9 cellular contexts compared by ENCODE assay signal in the genomic region with DNA sequence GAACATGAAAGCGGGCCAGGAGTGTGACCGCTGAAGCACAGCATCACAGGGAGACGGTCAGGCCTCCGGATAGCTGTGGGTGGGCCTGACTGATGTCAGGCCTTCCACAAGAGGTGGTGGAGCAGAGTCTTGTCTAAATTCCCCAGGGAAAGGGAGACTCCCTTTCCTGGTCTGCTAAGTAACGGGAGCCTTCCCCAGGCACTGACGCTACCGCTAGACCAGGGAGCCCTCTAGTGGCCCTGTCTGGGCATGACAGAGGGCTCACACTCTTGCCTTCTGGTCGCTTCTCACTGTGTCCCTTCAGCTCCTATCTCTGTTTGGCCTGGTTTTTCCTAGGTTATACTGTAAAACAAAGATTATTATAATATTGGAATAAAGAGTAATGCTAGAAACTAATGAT. TPM values are rescaled to one million over a fixed set of nuclear protein-coding genes. Genes with fewer than 3 reads are reported as not detected.
DNase-seq lines count a peak whose midpoint lies in the region; ATAC-seq, FAIRE-seq and TF ChIP-seq lines count a peak whose summit lies in the region.
"Had no signal": no experiment of that assay in that cellular context is flagged by ENCODE, and none has a peak within 500 bp of the region (broad histone marks: within the 10 kb centered on the region; RNA-seq: fewer than 3 reads in every experiment).

No MANE protein-coding gene starts in this region.

- peaks cover 63% of the 10 kb centered on the region for H3K9me3 Mint-ChIP-seq in Caco-2 (ENCODE audit: unreplicated experiment)

- no peak overlapping the region for H3K23ac ChIP-seq in trophoblast cell (ENCODE audit: low read length)

- no peak overlapping the region for H4K12ac ChIP-seq in trophoblast cell (ENCODE audit: low read depth, low read length)

- no peak overlapping the region for H3K9ac ChIP-seq in trophoblast cell (ENCODE audit: low read length)

- CTCF ChIA-PET in Caco-2 (lab: Charles Lee), result interaction anchor here (0.7 kb wide), 1 partner anchor 1271 kb away, joined by 3 read pairs; no protein-coding TSS in a partner anchor

- no peak overlapping the region for H2AK5ac ChIP-seq in trophoblast cell (ENCODE audit: low read length)

- no peak overlapping the region for H3K4me3 Mint-ChIP-seq in Caco-2 (ENCODE audit: unreplicated experiment)
- H3K4me3 Mint-ChIP-seq: nephron had no signal

- H3K36me3 ChIP-seq in Caco-2 (ENCODE audit: control insufficient read depth, insufficient read depth, low read length), result no peaks in the 10 kb centered on the region
- no peaks in the 10 kb centered on the region for H3K36me3 ChIP-seq in esophagus squamous epithelium
- peaks cover 5 to 17% of the 10 kb centered on the region in 2 experiments for H3K36me3 ChIP-seq in trophoblast cell (ENCODE audit: control insufficient read depth in 1 of 2, insufficient read depth in 2 of 2, low read length in 2 of 2)
- no peaks in the 10 kb centered on the region for H3K36me3 ChIP-seq in suprapubic skin

- 62 to 77% methylated on average over 5 to 7 of the region's 8 CpGs for WGBS in esophagus squamous epithelium, 2 donors
- WGBS in trophoblast cell (ENCODE audit: extremely low coverage, insufficient coverage, insufficient read length), result no CpG with 5 or more reads among the region's 8 CpGs
- WGBS in suprapubic skin, result 83% methylated on average over 8 of the region's 8 CpGs

- no peak overlapping the region for H3K4me2 ChIP-seq in trophoblast cell (ENCODE audit: low read length)

- ATAC-seq in omental fat pad (ENCODE audit: low FRiP score), result no peak

- H3K27me3 ChIP-seq in Caco-2 (replicated peaks; ENCODE audit: control insufficient read depth, insufficient read depth, low read length) (no peaks in the 10 kb centered on the region), esophagus squamous epithelium (no peaks in the 10 kb centered on the region), trophoblast cell (ENCODE audit: insufficient read depth, low read length) (no peaks in the 10 kb centered on the region), suprapubic skin (no peaks in the 10 kb centered on the region)

- H3K18ac ChIP-seq in trophoblast cell (ENCODE audit: low read length), result no peak overlapping the region

- no peak overlapping the region for H3K4ac ChIP-seq in trophoblast cell (ENCODE audit: low read depth, low read length)

- POLR2A ChIA-PET in Caco-2 (lab: Charles Lee), result no interaction called here

- H3K9me3 ChIP-seq in Caco-2, result peaks cover 31% of the 10 kb centered on the region
- peaks cover 0 to 37% (median 1%) of the 10 kb centered on the region in 3 donors for H3K9me3 ChIP-seq in esophagus squamous epithelium
- peaks cover 9% of the 10 kb centered on the region for H3K9me3 ChIP-seq in trophoblast cell (ENCODE audit: insufficient read depth, low read depth, low read length)
- H3K9me3 ChIP-seq in suprapubic skin, result peaks cover 6% of the 10 kb centered on the region

- H3K4me1 ChIP-seq in Caco-2, result no peaks in the 10 kb centered on the region
- no peaks in the 10 kb centered on the region for H3K4me1 ChIP-seq in esophagus squamous epithelium
- H3K4me1 ChIP-seq in trophoblast cell (ENCODE audit: control insufficient read depth in 1 of 2, insufficient read depth in 2 of 2, low read length in 2 of 2), result no peaks in the 10 kb centered on the region
- H3K4me1 ChIP-seq in suprapubic skin, result no peaks in the 10 kb centered on the region

- H4K91ac ChIP-seq in trophoblast cell (ENCODE audit: low read depth, low read length), result no peak overlapping the region

- TF ChIP-seq EP300 in suprapubic skin (IDR thresholded peaks at IDR 0.05), result no peak

- no peak overlapping the region for H2AFZ ChIP-seq in trophoblast cell (ENCODE audit: insufficient read depth, low read length, poor library complexity)

- H4K8ac ChIP-seq in trophoblast cell (ENCODE audit: low read depth, low read length), result no peak overlapping the region

- no peak overlapping the region for H3K27ac Mint-ChIP-seq in Caco-2 (ENCODE audit: unreplicated experiment)
- H3K27ac Mint-ChIP-seq: nephron had no signal

- H3K4me3 ChIP-seq in Caco-2 (ENCODE audit: low read depth, low read length), result no peak overlapping the region
- H3K4me3 ChIP-seq in esophagus squamous epithelium, result no peak overlapping the region
- H3K4me3 ChIP-seq in trophoblast cell (ENCODE audit: low read depth, low read length), result no peak overlapping the region
- no peak overlapping the region for H3K4me3 ChIP-seq in suprapubic skin

- peak in 1 of 2 experiments; percentile 41 for DNase-seq in Caco-2
- peak; percentile 1 for DNase-seq in NCI-H1417 treated with DMSO at 0.1 percent for 48 hours (lab: John Stamatoyannopoulos, UW)
- peak; percentile 45 to 57 for DNase-seq in activated CD4-positive, alpha-beta T cell treated with anti-CD3 and anti-CD28 coated beads, Interleukin-2, amount 50 U/mL, for 48 hours
- no peak for DNase-seq in esophagus squamous epithelium (lab: John Stamatoyannopoulos, UW)
- DNase-seq in trophoblast cell, result peak; percentile 57 to 84
- DNase-seq in RCC 7860 (ENCODE audit: low spot score), result no peak
- DNase-seq in omental fat pad (ENCODE audit: low spot score), result no peak
- no peak for DNase-seq in suprapubic skin (ENCODE audit: low spot score in 2 of 2)

- no peaks in the 10 kb centered on the region for H3K79me1 ChIP-seq in trophoblast cell (ENCODE audit: low read length)

- peak; percentile 9 to 37 for TF ChIP-seq CTCF in Caco-2 (IDR thresholded peaks at IDR 0.05; ENCODE audit: insufficient read depth in 1 of 2, low read depth in 1 of 2, low read length in 1 of 2, severe bottlenecking in 1 of 2, unreplicated experiment in 1 of 2)
- peak in 5 of 6 experiments; percentile 23 to 65 (median 56) for TF ChIP-seq CTCF in esophagus squamous epithelium (IDR thresholded peaks at IDR 0.05)
- no peak for TF ChIP-seq CTCF in omental fat pad (IDR thresholded peaks at IDR 0.05)
- peak in 1 of 2 donors; percentile 69 for TF ChIP-seq CTCF in suprapubic skin (IDR thresholded peaks at IDR 0.05)

- no peak overlapping the region for H3K14ac ChIP-seq in trophoblast cell (ENCODE audit: low read length)

- H3K27me3 Mint-ChIP-seq in Caco-2 (ENCODE audit: insufficient read depth, unreplicated experiment), result no peaks in the 10 kb centered on the region

- FAIRE-seq in RCC 7860 (lab: Jason Lieb, UNC), result no peak

- no TSS peak for BruUV-seq in Caco-2 (replicated peaks; lab: Mats Ljungman, UMichigan)

- H3K4me1 Mint-ChIP-seq in Caco-2 (ENCODE audit: low read depth, unreplicated experiment), result no peaks in the 10 kb centered on the region
- H3K4me1 Mint-ChIP-seq: nephron had no signal

- no peak overlapping the region for H2BK120ac ChIP-seq in trophoblast cell (ENCODE audit: insufficient read depth, low read length, poor library complexity)

- no peak overlapping the region for H2BK12ac ChIP-seq in trophoblast cell (ENCODE audit: low read length)

- no peak for TF ChIP-seq POLR2A in esophagus squamous epithelium (IDR thresholded peaks at IDR 0.05)
- TF ChIP-seq POLR2A in suprapubic skin (IDR thresholded peaks at IDR 0.05), result no peak

- H3K27ac ChIP-seq in esophagus squamous epithelium, result no peak overlapping the region
- H3K27ac ChIP-seq in trophoblast cell (ENCODE audit: low read depth, low read length), result no peak overlapping the region
- H3K27ac ChIP-seq in suprapubic skin, result no peak overlapping the region

- H3K79me2 ChIP-seq in trophoblast cell (ENCODE audit: control insufficient read depth, insufficient read depth, low read length, poor library complexity), result no peaks in the 10 kb centered on the region

- intact Hi-C loops in Caco-2 (cut with micrococcal nuclease; ENCODE audit: unreplicated experiment) (no loop called here), esophagus squamous epithelium (cut with DNase I) (no loop called here)

- no peak overlapping the region for H2BK5ac ChIP-seq in trophoblast cell (ENCODE audit: low read depth, low read length, poor library complexity)

- peaks cover 35% of the 10 kb centered on the region for H3K36me3 Mint-ChIP-seq in Caco-2 (ENCODE audit: insufficient read depth, unreplicated experiment)

RNA-seq across cellular contexts. Expression of a gene that starts 36.5 kb away (rescaled TPM):
- 24.7 and 25.2 TPM in 2 replicates for total RNA-seq in Caco-2 (2022)
- under 1 TPM; 0.15 to 0.76 (median 0.31) TPM for total RNA-seq in esophagus squamous epithelium
- polyA plus RNA-seq in trophoblast cell (2013), result 6.1 and 6.9 TPM in 2 replicates
- total RNA-seq in omental fat pad, result under 1 TPM in 2 of 4 donors, not detected in 2; 0.12 to 0.95 TPM
- under 1 TPM in 1 of 4 donors, not detected in 3; 0.70 TPM for total RNA-seq in suprapubic skin

RNA-seq across cellular contexts. Expression of a gene that starts 39.6 kb away (rescaled TPM):
- total RNA-seq in Caco-2 (2022) (42.3 and 48.7 TPM in 2 replicates), esophagus squamous epithelium (10 to 100 TPM; 12.3 to 38.7 (median 29.0) TPM), omental fat pad (10 to 100 TPM; 39.6 to 59.0 (median 48.5) TPM), suprapubic skin (100 to 1,000 TPM in 1 of 4 donors, 10 to 100 TPM in 3; 32.2 to 106 (median 38.2) TPM)
- 29.1 and 29.5 TPM in 2 replicates for polyA plus RNA-seq in trophoblast cell (2013)

Comparison
In these comparisons a context has a peak if more than half of its experiments do, and no peak if none do; other contexts are left out.
1. DNase-seq: peak in NCI-H1417 treated with DMSO at 0.1 percent for 48 hours (single experiment), activated CD4-positive, alpha-beta T cell treated with anti-CD3 and anti-CD28 coated beads, Interleukin-2, amount 50 U/mL, for 48 hours (2 of 2) and trophoblast cell (2 of 2); none in esophagus squamous epithelium (single experiment), RCC 7860 (single experiment), omental fat pad (single experiment) and suprapubic skin (0 of 2).
2. CTCF ChIP-seq: peak in Caco-2 (2 of 2) and esophagus squamous epithelium (5 of 6); none in omental fat pad (0 of 3).
3. RNA of a gene that starts 36.5 kb away (total RNA-seq): 24.7 to 25.2 TPM in Caco-2; 0.70 TPM in suprapubic skin, 0.15 to 0.76 TPM in esophagus squamous epithelium and 0.12 to 0.95 TPM in omental fat pad; every median in the first group is over 10 times any median in the second.